Comparison of ENCODE assay signal across 1 cellular context in genomic region chr1:43648448-43648847, GRCh38.
TF ChIP-seq lines count a peak whose summit lies in the region.

No MANE protein-coding gene starts in this region.

TF ChIP-seq in GM12878, 131 proteins besides CTCF, POLR2A, EP300 and RAD21:
- TF ChIP-seq, protein P1, sequence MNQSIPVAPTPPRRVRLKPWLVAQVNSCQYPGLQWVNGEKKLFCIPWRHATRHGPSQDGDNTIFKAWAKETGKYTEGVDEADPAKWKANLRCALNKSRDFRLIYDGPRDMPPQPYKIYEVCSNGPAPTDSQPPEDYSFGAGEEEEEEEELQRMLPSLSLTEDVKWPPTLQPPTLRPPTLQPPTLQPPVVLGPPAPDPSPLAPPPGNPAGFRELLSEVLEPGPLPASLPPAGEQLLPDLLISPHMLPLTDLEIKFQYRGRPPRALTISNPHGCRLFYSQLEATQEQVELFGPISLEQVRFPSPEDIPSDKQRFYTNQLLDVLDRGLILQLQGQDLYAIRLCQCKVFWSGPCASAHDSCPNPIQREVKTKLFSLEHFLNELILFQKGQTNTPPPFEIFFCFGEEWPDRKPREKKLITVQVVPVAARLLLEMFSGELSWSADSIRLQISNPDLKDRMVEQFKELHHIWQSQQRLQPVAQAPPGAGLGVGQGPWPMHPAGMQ (IDR thresholded peaks at IDR 0.05; ENCODE audit: borderline replicate concordance): no peak
- TF ChIP-seq EED (IDR thresholded peaks at IDR 0.05; ENCODE audit: low read depth) (no peak), SIX5 (IDR thresholded peaks at IDR 0.05; ENCODE audit: low read depth, low read length, severe bottlenecking) (no peak), SP1 (IDR thresholded peaks at IDR 0.05; ENCODE audit: low read depth, low read length) (no peak), GABPA (IDR thresholded peaks at IDR 0.05; ENCODE audit: low read depth) (no peak), ELK1 (IDR thresholded peaks at IDR 0.05; ENCODE audit: low read depth, low read length) (no peak), HDAC6 (IDR thresholded peaks at IDR 0.05; ENCODE audit: unreplicated experiment) (no peak), CREB1 (IDR thresholded peaks at IDR 0.05; ENCODE audit: low read depth) (no peak)
- TF ChIP-seq, protein P2, sequence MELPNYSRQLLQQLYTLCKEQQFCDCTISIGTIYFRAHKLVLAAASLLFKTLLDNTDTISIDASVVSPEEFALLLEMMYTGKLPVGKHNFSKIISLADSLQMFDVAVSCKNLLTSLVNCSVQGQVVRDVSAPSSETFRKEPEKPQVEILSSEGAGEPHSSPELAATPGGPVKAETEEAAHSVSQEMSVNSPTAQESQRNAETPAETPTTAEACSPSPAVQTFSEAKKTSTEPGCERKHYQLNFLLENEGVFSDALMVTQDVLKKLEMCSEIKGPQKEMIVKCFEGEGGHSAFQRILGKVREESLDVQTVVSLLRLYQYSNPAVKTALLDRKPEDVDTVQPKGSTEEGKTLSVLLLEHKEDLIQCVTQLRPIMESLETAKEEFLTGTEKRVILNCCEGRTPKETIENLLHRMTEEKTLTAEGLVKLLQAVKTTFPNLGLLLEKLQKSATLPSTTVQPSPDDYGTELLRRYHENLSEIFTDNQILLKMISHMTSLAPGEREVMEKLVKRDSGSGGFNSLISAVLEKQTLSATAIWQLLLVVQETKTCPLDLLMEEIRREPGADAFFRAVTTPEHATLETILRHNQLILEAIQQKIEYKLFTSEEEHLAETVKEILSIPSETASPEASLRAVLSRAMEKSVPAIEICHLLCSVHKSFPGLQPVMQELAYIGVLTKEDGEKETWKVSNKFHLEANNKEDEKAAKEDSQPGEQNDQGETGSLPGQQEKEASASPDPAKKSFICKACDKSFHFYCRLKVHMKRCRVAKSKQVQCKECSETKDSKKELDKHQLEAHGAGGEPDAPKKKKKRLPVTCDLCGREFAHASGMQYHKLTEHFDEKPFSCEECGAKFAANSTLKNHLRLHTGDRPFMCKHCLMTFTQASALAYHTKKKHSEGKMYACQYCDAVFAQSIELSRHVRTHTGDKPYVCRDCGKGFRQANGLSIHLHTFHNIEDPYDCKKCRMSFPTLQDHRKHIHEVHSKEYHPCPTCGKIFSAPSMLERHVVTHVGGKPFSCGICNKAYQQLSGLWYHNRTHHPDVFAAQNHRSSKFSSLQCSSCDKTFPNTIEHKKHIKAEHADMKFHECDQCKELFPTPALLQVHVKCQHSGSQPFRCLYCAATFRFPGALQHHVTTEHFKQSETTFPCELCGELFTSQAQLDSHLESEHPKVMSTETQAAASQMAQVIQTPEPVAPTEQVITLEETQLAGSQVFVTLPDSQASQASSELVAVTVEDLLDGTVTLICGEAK (IDR thresholded peaks at IDR 0.05; ENCODE audit: borderline replicate concordance): no peak
